11 cellular contexts compared by ENCODE assay signal in the genomic region with DNA sequence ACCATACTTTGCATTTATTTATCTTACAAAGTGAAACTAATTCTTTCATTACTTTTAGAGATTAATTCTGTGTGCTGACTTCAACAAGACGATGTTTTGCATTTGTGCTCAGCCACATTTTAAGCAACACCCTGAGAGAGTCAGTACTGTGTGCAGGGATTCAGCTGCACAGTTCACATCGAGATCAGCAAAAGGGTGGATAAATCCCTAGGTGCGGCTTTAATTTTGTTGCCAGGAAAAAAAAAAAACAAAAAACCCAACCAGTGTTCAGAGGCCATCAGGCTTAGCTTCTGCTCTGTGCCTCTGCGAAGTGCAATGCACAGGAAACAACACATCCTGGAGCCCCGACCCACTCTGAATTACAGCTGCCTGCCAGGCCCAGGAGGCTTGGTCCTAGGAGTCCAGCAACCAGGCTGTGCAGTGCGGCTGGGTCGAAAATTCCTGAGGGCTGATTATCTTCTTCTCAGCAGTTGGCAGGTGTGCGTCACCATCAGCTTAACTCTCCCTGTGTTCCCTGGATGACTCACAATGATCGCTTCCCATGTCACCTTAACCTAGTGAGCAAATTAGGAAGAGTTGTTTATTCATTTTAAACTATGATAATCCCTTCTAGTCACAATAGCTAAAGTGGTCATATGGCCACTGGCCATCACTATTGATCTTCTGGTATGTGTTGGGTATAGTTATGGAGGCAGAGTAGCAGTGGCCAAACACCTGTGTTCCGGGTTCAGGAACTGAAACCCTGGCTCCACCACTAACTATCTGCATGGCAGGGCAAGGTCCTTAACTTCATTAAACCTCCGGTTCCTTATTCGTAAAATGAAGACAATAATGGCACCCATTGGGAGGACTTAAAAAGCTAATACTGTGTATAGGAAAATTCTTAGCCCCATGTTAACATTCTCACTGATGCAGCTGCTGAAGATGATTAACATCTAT. TPM values are rescaled to one million over a fixed set of nuclear protein-coding genes. Genes with fewer than 3 reads are reported as not detected.
DNase-seq lines count a peak whose midpoint lies in the region; ATAC-seq and TF ChIP-seq lines count a peak whose summit lies in the region.
"Had no signal": no experiment of that assay in that cellular context is flagged by ENCODE, and none has a peak within 500 bp of the region (broad histone marks: within the 10 kb centered on the region; RNA-seq: fewer than 3 reads in every experiment).

No MANE protein-coding gene starts in this region.

- H3K27ac ChIP-seq in sigmoid colon = no peak overlapping the region

- peaks cover 1% of the 10 kb centered on the region for H3K27me3 Mint-ChIP-seq in endothelial cell (ENCODE audit: unreplicated experiment)

- peaks cover 3% of the 10 kb centered on the region for H3K4me1 Mint-ChIP-seq in endothelial cell (ENCODE audit: unreplicated experiment)

- no peak for TF ChIP-seq POLR2A in sigmoid colon (IDR thresholded peaks at IDR 0.05)

- DNase-seq in HPDE6-E6E7 (ENCODE audit: extremely low spot score) = peak; percentile 92
- peak; percentile 15 for DNase-seq in endothelial cell (ENCODE audit: low spot score)
- DNase-seq in NCI-H2196 (lab: John Stamatoyannopoulos, UW; ENCODE audit: unreplicated experiment) = no peak
- DNase-seq in DMS153 (lab: John Stamatoyannopoulos, UW) = no peak
- no peak for DNase-seq in sigmoid colon
- DNase-seq: activated naive CD8-positive, alpha-beta T cell treated with anti-CD3 and anti-CD28 coated beads, Interleukin-2, amount 50 U/mL, for 24 hours; COR-L47; NCI-H187 treated with DMSO at 0.1 percent for 48 hours had no signal

- H3K9me3 Mint-ChIP-seq in endothelial cell (ENCODE audit: unreplicated experiment) = no peaks in the 10 kb centered on the region

- no peaks in the 10 kb centered on the region for H3K4me1 ChIP-seq in sigmoid colon

- H3K27ac Mint-ChIP-seq in endothelial cell (ENCODE audit: unreplicated experiment) = no peak overlapping the region
- H3K27ac Mint-ChIP-seq: activated naive CD8-positive, alpha-beta T cell treated with anti-CD3 and anti-CD28 coated beads, Interleukin-2, amount 50 U/mL, for 24 hours had no signal

- TF ChIP-seq CTCF in endothelial cell (IDR thresholded peaks at IDR 0.05; ENCODE audit: unreplicated experiment) (no peak), sigmoid colon (IDR thresholded peaks at IDR 0.05) (no peak)

- peak; percentile 94 for ATAC-seq in GM18511 (IDR thresholded peaks at IDR 0.05; ENCODE audit: unreplicated experiment)
- ATAC-seq in GM21737 (IDR thresholded peaks at IDR 0.05; ENCODE audit: unreplicated experiment) = peak; percentile 78
- ATAC-seq in GM21390 (IDR thresholded peaks at IDR 0.05; ENCODE audit: unreplicated experiment) = no peak
- ATAC-seq: activated naive CD8-positive, alpha-beta T cell treated with anti-CD3 and anti-CD28 coated beads, Interleukin-2, amount 50 U/mL, for 24 hours had no signal

- no peak overlapping the region for H3K4me3 Mint-ChIP-seq in endothelial cell (ENCODE audit: unreplicated experiment)
- H3K4me3 Mint-ChIP-seq: activated naive CD8-positive, alpha-beta T cell treated with anti-CD3 and anti-CD28 coated beads, Interleukin-2, amount 50 U/mL, for 24 hours had no signal

- H3K9me3 ChIP-seq in sigmoid colon = peaks cover 0 to 3% (median 0%) of the 10 kb centered on the region in 4 donors

- TF ChIP-seq EP300 in sigmoid colon (IDR thresholded peaks at IDR 0.05) = no peak

- no peak overlapping the region for H3K4me3 ChIP-seq in sigmoid colon

- no peaks in the 10 kb centered on the region for H3K27me3 ChIP-seq in sigmoid colon

- WGBS in sigmoid colon, 2 donors = 69 to 71% methylated on average over 12 of the region's 12 CpGs

- intact Hi-C loops in sigmoid colon (cut with DNase I) = no loop called here

- no peaks in the 10 kb centered on the region for H3K36me3 ChIP-seq in sigmoid colon

- no peaks in the 10 kb centered on the region for H3K36me3 Mint-ChIP-seq in endothelial cell (ENCODE audit: low read depth, unreplicated experiment)

RNA-seq across cellular contexts. Expression of gene NDUFB6, which starts 31.2 kb away (rescaled TPM):
- 36.8 TPM for total RNA-seq in endothelial cell (ENCODE audit: unreplicated experiment)
- total RNA-seq in sigmoid colon = 10 to 100 TPM; 37.7 to 97.6 (median 57.0) TPM
- polyA plus RNA-seq in sigmoid colon = 10 to 100 TPM; 41.7 to 91.8 (median 66.1) TPM

RNA-seq across cellular contexts. Expression of gene TAF1L, which starts 31.3 kb away (rescaled TPM):
- total RNA-seq in endothelial cell (ENCODE audit: unreplicated experiment) = not detected
- total RNA-seq in sigmoid colon = not detected
- not detected for polyA plus RNA-seq in sigmoid colon

RNA-seq across cellular contexts. Expression of gene TOPORS, which starts 51.8 kb away (rescaled TPM):
- 20.7 TPM for total RNA-seq in endothelial cell (ENCODE audit: unreplicated experiment)
- total RNA-seq in sigmoid colon = 10 to 100 TPM; 23.5 to 27.5 (median 23.7) TPM
- polyA plus RNA-seq in sigmoid colon = 1 to 10 TPM; 7.7 to 9.0 (median 8.1) TPM

RNA-seq across cellular contexts. Expression of gene SMIM27, which starts 52.1 kb away (rescaled TPM):
- total RNA-seq in endothelial cell (ENCODE audit: unreplicated experiment) (8.0 TPM), sigmoid colon (10 to 100 TPM in 1 of 4 donors, 1 to 10 TPM in 3; 1.8 to 10.5 (median 5.0) TPM)
- 10 to 100 TPM in 2 of 3 donors, 1 to 10 TPM in 1; 6.6 to 20.4 (median 12.3) TPM for polyA plus RNA-seq in sigmoid colon

Comparison
In these comparisons a context has a peak if more than half of its experiments do, and no peak if none do; other contexts are left out.
1. DNase-seq: peak in HPDE6-E6E7 (single experiment) and endothelial cell (single experiment); none in NCI-H2196 (single experiment), DMS153 (single experiment) and sigmoid colon (single experiment).